ENCODE assay signal across 34 cellular contexts in the genomic region with DNA sequence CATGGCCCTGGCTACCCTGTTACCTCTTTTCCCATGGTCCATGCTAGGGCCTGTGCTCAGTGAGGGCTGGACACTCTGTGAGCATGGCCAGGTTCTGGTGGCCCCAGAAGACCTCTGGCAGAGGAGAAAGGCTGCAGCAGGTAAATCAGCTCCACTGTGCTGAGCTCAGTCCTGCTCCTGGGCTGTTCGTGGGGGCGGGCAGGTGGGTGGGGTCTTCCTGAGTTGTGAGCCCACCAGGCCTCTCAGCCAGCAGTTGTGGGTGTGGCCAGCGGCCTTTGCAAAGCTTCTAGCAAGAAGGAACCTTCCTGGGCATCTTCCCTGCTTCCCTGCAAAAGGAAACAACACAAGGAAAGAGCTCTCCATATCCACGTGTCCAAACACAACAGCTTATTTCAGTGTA.
"Had no signal": no experiment of that assay in that cellular context is flagged by ENCODE, and none has a peak within 500 bp of the region (broad histone marks: within the 10 kb centered on the region; RNA-seq: fewer than 3 reads in every experiment).

No MANE protein-coding gene starts in this region.

- H3K36me3 Mint-ChIP-seq: natural killer cell, type B pancreatic cell had no signal

- H3K79me2 ChIP-seq: hepatocyte had no signal

- ATAC-seq: activated CD8-positive, alpha-beta T cell treated with anti-CD3 and anti-CD28 coated beads for 36 hours; gastrocnemius medialis; left lung; lower lobe of right lung; natural killer cell; sciatic nerve had no signal

- H3K9me3 Mint-ChIP-seq: activated CD8-positive, alpha-beta T cell treated with anti-CD3 and anti-CD28 coated beads for 36 hours; activated T-helper 2 cell treated with anti-CD3 and anti-CD28 coated beads, Interferon-gamma antibody, Interleukin-2, Interleukin-4, amounts not matched to agents 10 μg/mL and 5 μg/mL and 100 μg/mL, durations not matched to agents 14 hours and 24 hours and 36 hours; natural killer cell; stimulated activated naive CD8-positive, alpha-beta T cell treated with anti-CD3 and anti-CD28 coated beads, Interleukin-15, Interleukin-2, amounts not matched to agents 100 ng/mL and 50 ng/mL, for 24 hours; T-helper 1 cell treated with Interleukin-12 subunit alpha and Interleukin-12 subunit beta and Interleukin-4 antibody, amounts not matched to agents 30 μg/mL and 1 μg/mL, for 36 hours had no signal

- H3K4me1 Mint-ChIP-seq: natural killer cell had no signal

- H3K4me1 ChIP-seq: colonic mucosa, gastrocnemius medialis, left lung, lower lobe of right lung, uterus had no signal

- H3K27me3 ChIP-seq: colonic mucosa, gastrocnemius medialis, hepatocyte, left lung, neutrophil, uterus had no signal

- H3K36me3 ChIP-seq: colonic mucosa, gastrocnemius medialis, left lung, lower lobe of right lung, neutrophil, thoracic aorta, uterus, WERI-Rb-1 had no signal

- FAIRE-seq: bronchial epithelial cell had no signal

- H3K27ac Mint-ChIP-seq: activated CD8-positive, alpha-beta T cell treated with anti-CD3 and anti-CD28 coated beads for 36 hours; activated naive CD8-positive, alpha-beta T cell; activated T-helper 2 cell treated with anti-CD3 and anti-CD28 coated beads, Interferon-gamma antibody, Interleukin-2, Interleukin-4, amounts not matched to agents 10 μg/mL and 5 μg/mL and 100 μg/mL, durations not matched to agents 14 hours and 24 hours and 36 hours; natural killer cell; progenitor cell of endocrine pancreas; stimulated activated naive CD8-positive, alpha-beta T cell treated with anti-CD3 and anti-CD28 coated beads, Interleukin-15, Interleukin-2, amounts not matched to agents 100 ng/mL and 50 ng/mL, for 24 hours; T-helper 1 cell treated with Interleukin-12 subunit alpha and Interleukin-12 subunit beta and Interleukin-4 antibody, amounts not matched to agents 30 μg/mL and 1 μg/mL, for 36 hours; type B pancreatic cell had no signal

- H3K27ac ChIP-seq: colonic mucosa, gastrocnemius medialis, hepatocyte, left lung, lower lobe of right lung, neutrophil, skin epidermis, thoracic aorta, uterus, WERI-Rb-1 had no signal

- H2AFZ ChIP-seq: hepatocyte had no signal

- DNase-seq: activated CD4-positive, alpha-beta T cell treated with anti-CD3 and anti-CD28 coated beads for 1 hour; activated CD4-positive, alpha-beta T cell treated with anti-CD3 and anti-CD28 coated beads, Interleukin-2, amount 50 U/mL, for 1 hour; activated CD8-positive, alpha-beta T cell treated with anti-CD3 and anti-CD28 coated beads for 36 hours; activated naive CD4-positive, alpha-beta T cell; activated T-cell treated with anti-CD3 and anti-CD28 coated beads, Interleukin-2, amount 50 U/mL, for 48 hours; anterior cingulate cortex; cerebellar nuclear complex; colonic mucosa; effector memory CD4-positive, alpha-beta T cell; erythroblast; gastrocnemius medialis; glutamatergic neuron; kidney glomerular epithelial cell; left lung; lower lobe of right lung; mesenchymal stem cell; natural killer cell; stimulated activated CD4-positive, alpha-beta T cell treated with anti-CD3 and anti-CD28 coated beads, Interleukin-12 subunit alpha, Interleukin-12 subunit beta, amount 100 ng/mL, for 4 hours; stimulated activated CD4-positive, alpha-beta T cell treated with anti-CD3 and anti-CD28 coated beads, Interleukin-4, amount 100 ng/mL, for 1 hour; T1000; uterus; WERI-Rb-1 had no signal

- H3K4me3 ChIP-seq: colonic mucosa, gastrocnemius medialis, hepatocyte, left lung, lower lobe of right lung, skin epidermis, thoracic aorta, uterus had no signal

- H3K9me3 ChIP-seq: colonic mucosa, gastrocnemius medialis, left lung, lower lobe of right lung, neutrophil, thoracic aorta, uterus had no signal

- H3K4me3 Mint-ChIP-seq: activated CD8-positive, alpha-beta T cell treated with anti-CD3 and anti-CD28 coated beads for 36 hours; activated naive CD8-positive, alpha-beta T cell; natural killer cell; stimulated activated naive CD8-positive, alpha-beta T cell treated with anti-CD3 and anti-CD28 coated beads, Interleukin-15, Interleukin-2, amounts not matched to agents 100 ng/mL and 50 ng/mL, for 24 hours; T-helper 1 cell treated with Interleukin-12 subunit alpha and Interleukin-12 subunit beta and Interleukin-4 antibody, amounts not matched to agents 30 μg/mL and 1 μg/mL, for 36 hours; type B pancreatic cell had no signal

- H3K27me3 Mint-ChIP-seq: activated CD8-positive, alpha-beta T cell treated with anti-CD3 and anti-CD28 coated beads for 36 hours; activated naive CD8-positive, alpha-beta T cell; progenitor cell of endocrine pancreas; stimulated activated naive CD8-positive, alpha-beta T cell treated with anti-CD3 and anti-CD28 coated beads, Interleukin-15, Interleukin-2, amounts not matched to agents 100 ng/mL and 50 ng/mL, for 24 hours; type B pancreatic cell had no signal

- H3K4me2 ChIP-seq: hepatocyte had no signal
